Comparison of ENCODE assay signal across 19 cellular contexts in genomic region chr19:16394111-16394510, GRCh38.
"Had no signal": no experiment of that assay in that cellular context is flagged by ENCODE, and none has a peak within 500 bp of the region (broad histone marks: within the 10 kb centered on the region; RNA-seq: fewer than 3 reads in every experiment).

No MANE protein-coding gene starts in this region.

- H3K27ac ChIP-seq: suprapubic skin, VCaP had no signal

- DNase-seq: activated CD4-positive, alpha-beta T cell treated with anti-CD3 and anti-CD28 coated beads for 1 hour; activated T-cell treated with anti-CD3 and anti-CD28 coated beads, Interleukin-2, amount 50 U/mL, for 72 hours; amygdala; dorsolateral prefrontal cortex; glutamatergic neuron; hypothalamus; islet precursor cell; mesenchymal stem cell; occipital lobe; stimulated activated CD4-positive, alpha-beta T cell treated with anti-CD3 and anti-CD28 coated beads, Interleukin-12 subunit alpha, Interleukin-12 subunit beta, amount 100 ng/mL, for 4 hours; stimulated activated CD4-positive, alpha-beta T cell treated with anti-CD3 and anti-CD28 coated beads, Interleukin-1b, Interleukin-23, amount 100 ng/mL, for 48 hours; stimulated activated naive CD8-positive, alpha-beta T cell treated with anti-CD3 and anti-CD28 coated beads, Interleukin-15, Interleukin-2, amounts not matched to agents 100 U/mL and 50 U/mL, for 24 hours; trophoblast cell had no signal

- H3K27me3 Mint-ChIP-seq: activated naive CD8-positive, alpha-beta T cell had no signal

- H3K4me3 Mint-ChIP-seq: activated naive CD8-positive, alpha-beta T cell; activated T-cell treated with anti-CD3 and anti-CD28 coated beads, Interleukin-2, amount 50 U/mL, for 72 hours; nephron; T-helper 1 cell treated with Interleukin-12 subunit alpha and Interleukin-12 subunit beta and Interleukin-4 antibody, amounts not matched to agents 30 μg/mL and 1 μg/mL, for 36 hours had no signal

- FAIRE-seq: colon had no signal

- H3K27me3 ChIP-seq: dorsolateral prefrontal cortex, suprapubic skin had no signal

- ATAC-seq: activated T-cell treated with anti-CD3 and anti-CD28 coated beads, Interleukin-2, amount 50 U/mL, for 72 hours; stimulated activated naive CD8-positive, alpha-beta T cell treated with anti-CD3 and anti-CD28 coated beads, Interleukin-15, Interleukin-2, amounts not matched to agents 100 U/mL and 50 U/mL, for 24 hours had no signal

- H3K9me3 ChIP-seq: suprapubic skin had no signal

- H3K4me1 Mint-ChIP-seq: nephron had no signal

- H3K4me3 ChIP-seq: dorsolateral prefrontal cortex, suprapubic skin had no signal

- H3K27ac Mint-ChIP-seq: activated naive CD8-positive, alpha-beta T cell; activated T-cell treated with anti-CD3 and anti-CD28 coated beads, Interleukin-2, amount 50 U/mL, for 72 hours; nephron; T-helper 1 cell treated with Interleukin-12 subunit alpha and Interleukin-12 subunit beta and Interleukin-4 antibody, amounts not matched to agents 30 μg/mL and 1 μg/mL, for 36 hours had no signal
